17 cellular contexts compared by ENCODE assay signal in the genomic region with DNA sequence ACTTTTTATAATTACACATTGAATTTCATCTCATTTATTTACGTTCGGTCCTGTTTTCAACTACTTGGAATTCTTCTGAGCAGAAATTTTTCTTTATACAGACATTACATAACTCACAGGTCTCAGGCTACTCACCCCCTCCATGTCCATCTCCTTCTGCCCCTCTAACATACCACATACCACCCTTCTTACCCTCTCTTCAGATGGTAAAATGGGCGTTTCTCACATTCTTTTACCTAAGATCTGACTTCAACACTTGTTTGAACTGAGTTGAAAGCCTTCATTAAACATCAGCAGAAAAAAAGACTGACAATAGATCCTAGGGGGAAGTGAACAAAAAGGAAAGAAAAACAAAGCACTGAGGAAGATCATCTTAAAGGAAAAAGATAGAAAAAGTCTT.
DNase-seq lines count a peak whose midpoint lies in the region; ATAC-seq and TF ChIP-seq lines count a peak whose summit lies in the region.
"Had no signal": no experiment of that assay in that cellular context is flagged by ENCODE, and none has a peak within 500 bp of the region (broad histone marks: within the 10 kb centered on the region; RNA-seq: fewer than 3 reads in every experiment).

No MANE protein-coding gene starts in this region.

- H3K9me3 ChIP-seq in HUES6 (ENCODE audit: control insufficient read depth, insufficient read depth, low read depth, low read length): no peaks in the 10 kb centered on the region
- no peaks in the 10 kb centered on the region for H3K9me3 ChIP-seq in iPS-15b (ENCODE audit: control insufficient read depth, insufficient read depth, low read length)
- no peaks in the 10 kb centered on the region for H3K9me3 ChIP-seq in neuron (ENCODE audit: low read length)
- no peaks in the 10 kb centered on the region for H3K9me3 ChIP-seq in SJCRH30 (replicated peaks)
- H3K9me3 ChIP-seq: HAP-1 had no signal

- peaks cover 3% of the 10 kb centered on the region for H3K27me3 Mint-ChIP-seq in brain

- no peak overlapping the region for H3K9ac ChIP-seq in HUES6 (ENCODE audit: low read length)
- no peak overlapping the region for H3K9ac ChIP-seq in iPS-15b (ENCODE audit: low read depth, low read length)

- no peak overlapping the region for H3K27ac Mint-ChIP-seq in brain

- no peak for DNase-seq in SJCRH30
- DNase-seq: C1 segment of cervical spinal cord, GDM1, KBM-7, NCI-H146, NCI-H2081, NCI-H774 had no signal

- H3K4me1 ChIP-seq in HUES6 (ENCODE audit: control insufficient read depth, insufficient read depth, low read length): peaks cover 14% of the 10 kb centered on the region
- peaks cover 7% of the 10 kb centered on the region for H3K4me1 ChIP-seq in iPS-15b (ENCODE audit: control insufficient read depth, insufficient read depth, low read length)
- peaks cover 17% of the 10 kb centered on the region for H3K4me1 ChIP-seq in neuron (ENCODE audit: insufficient read depth, low read length)
- peaks cover 5% of the 10 kb centered on the region for H3K4me1 ChIP-seq in SJCRH30
- H3K4me1 ChIP-seq: HAP-1 had no signal

- H3K36me3 ChIP-seq in HUES6 (ENCODE audit: control insufficient read depth, insufficient read depth, low read length) (no peaks in the 10 kb centered on the region), iPS-15b (ENCODE audit: control insufficient read depth, insufficient read depth, low read length) (no peaks in the 10 kb centered on the region), neuron (ENCODE audit: insufficient read depth, low read length) (no peaks in the 10 kb centered on the region), SJCRH30 (no peaks in the 10 kb centered on the region)
- H3K36me3 ChIP-seq: HAP-1 had no signal

- H3K27ac ChIP-seq in HUES6 (ENCODE audit: low read depth, low read length) (no peak overlapping the region), SJCRH30 (no peak overlapping the region)
- H3K27ac ChIP-seq: HL-60 had no signal

- peaks cover 22% of the 10 kb centered on the region for H3K4me1 Mint-ChIP-seq in brain

- H2AFZ ChIP-seq in neuron (ENCODE audit: low read depth, low read length): peak overlapping the region; percentile 10

- peak overlapping the region; percentile 3 to 90 (median 83) for H3K4me3 Mint-ChIP-seq in brain

- H3K36me3 Mint-ChIP-seq in brain: no peaks in the 10 kb centered on the region

- no peak for TF ChIP-seq CTCF in brain (conservative IDR thresholded peaks at IDR 0.05)

- peak overlapping the region; percentile 71; the same call in 1 of the 2 replicates for H3K4me3 ChIP-seq in HUES6 (ENCODE audit: low read depth, low read length)
- H3K4me3 ChIP-seq in iPS-15b (ENCODE audit: low read depth, low read length): peak overlapping the region; percentile 52
- H3K4me3 ChIP-seq in neuron (ENCODE audit: low read length): no peak overlapping the region
- H3K4me3 ChIP-seq in SJCRH30: no peak overlapping the region
- H3K4me3 ChIP-seq: GM12878, HAP-1 had no signal

- H3K27me3 ChIP-seq in HUES6 (ENCODE audit: control insufficient read depth, insufficient read depth, low read length) (no peaks in the 10 kb centered on the region), iPS-15b (ENCODE audit: control insufficient read depth, insufficient read depth, low read length) (peaks cover 2% of the 10 kb centered on the region), neuron (ENCODE audit: insufficient read depth, low read length) (no peaks in the 10 kb centered on the region), SJCRH30 (no peaks in the 10 kb centered on the region)

- ATAC-seq in HG03521 (IDR thresholded peaks at IDR 0.05; ENCODE audit: unreplicated experiment) (no peak), GM19035 (IDR thresholded peaks at IDR 0.05; ENCODE audit: unreplicated experiment) (no peak), HG03378 (IDR thresholded peaks at IDR 0.05; ENCODE audit: unreplicated experiment) (no peak)

- peaks cover 3 to 4% (median 3%) of the 10 kb centered on the region in 5 experiments for H3K9me3 Mint-ChIP-seq in brain

Comparison
In these comparisons a context has a peak if more than half of its experiments do, and no peak if none do; other contexts are left out.
1. H3K4me3 ChIP-seq: peak in HUES6 (single experiment) and iPS-15b (single experiment); none in neuron (single experiment) and SJCRH30 (single experiment).